Comparison of ENCODE assay signal across 8 cellular contexts in the genomic region with DNA sequence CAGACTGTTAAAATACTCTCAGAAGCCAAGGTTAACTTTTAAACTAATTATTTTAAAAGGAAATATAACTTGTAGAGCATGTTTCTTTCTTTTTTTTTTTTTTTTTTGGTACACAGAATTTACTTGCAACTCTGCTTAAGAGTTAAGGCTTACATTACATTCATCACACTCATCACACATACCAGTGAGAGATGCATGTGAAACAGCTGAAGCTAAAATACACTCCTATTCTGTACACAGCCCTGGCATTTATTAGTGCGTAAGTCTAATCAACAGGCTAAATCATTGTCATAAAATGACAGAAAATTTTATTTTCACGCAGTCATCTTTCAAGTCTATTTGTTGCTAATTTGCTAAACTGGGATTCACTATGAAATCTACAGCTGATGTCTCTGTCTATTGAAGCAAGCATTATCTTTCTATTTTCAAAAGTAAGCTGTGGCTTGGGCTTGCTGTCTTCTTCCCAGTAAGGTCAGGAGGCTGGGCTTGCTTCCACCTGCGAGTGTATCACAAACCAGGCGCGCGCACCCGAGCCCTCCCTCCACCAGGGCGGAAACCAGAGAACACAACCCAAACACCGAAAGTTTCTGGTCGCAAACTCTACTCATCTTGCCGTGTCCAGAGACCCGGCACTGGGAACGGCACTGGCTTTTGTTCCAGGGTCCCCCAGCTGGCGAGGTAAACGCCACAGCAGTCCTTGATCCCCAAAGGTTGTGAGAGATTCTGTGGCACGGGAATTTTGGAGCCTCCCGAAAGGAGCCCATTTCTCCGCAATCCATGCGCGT.
DNase-seq lines count a peak whose midpoint lies in the region; ATAC-seq lines count a peak whose summit lies in the region.

No MANE protein-coding gene starts in this region.

- ATAC-seq in activated CD4-positive, CD25-positive, alpha-beta regulatory T cell treated with anti-CD3 and anti-CD28 coated beads, Interleukin-2, amount 50 U/mL, for 24 hours = no peak
- no peak for ATAC-seq in GM21825 (IDR thresholded peaks at IDR 0.05; ENCODE audit: unreplicated experiment)

- DNase-seq in activated CD4-positive, CD25-positive, alpha-beta regulatory T cell (lab: John Stamatoyannopoulos, UW) = peak in 3 of 4 experiments; percentile 8 to 21 (median 18)
- DNase-seq in NCI-H2107 treated with DMSO at 0.1 percent for 48 hours (lab: John Stamatoyannopoulos, UW; ENCODE audit: unreplicated experiment) (peak; percentile 47), cortex of kidney (lab: John Stamatoyannopoulos, UW) (peak; percentile 26), left kidney (ENCODE audit: low read depth, low spot score) (peak; percentile 94)
- peak; percentile 66 for DNase-seq in activated CD4-positive, alpha-beta T cell treated with anti-CD3 and anti-CD28 coated beads for 48 hours
- DNase-seq in stimulated activated CD4-positive, alpha-beta T cell treated with anti-CD3 and anti-CD28 coated beads, Interleukin-2, amount 100 ng/mL, for 4 hours (ENCODE audit: low read depth) = peak; percentile 59

Comparison
In these comparisons a context has a peak if more than half of its experiments do, and no peak if none do; other contexts are left out.
1. DNase-seq: peak in every context shown above with its lines; median percentile 94 in left kidney; 66 in activated CD4-positive, alpha-beta T cell treated with anti-CD3 and anti-CD28 coated beads for 48 hours; 59 in stimulated activated CD4-positive, alpha-beta T cell treated with anti-CD3 and anti-CD28 coated beads, Interleukin-2, amount 100 ng/mL, for 4 hours; 47 in NCI-H2107 treated with DMSO at 0.1 percent for 48 hours; 26 in cortex of kidney; 18 in activated CD4-positive, CD25-positive, alpha-beta regulatory T cell.